Comparison of ENCODE assay signal across 11 cellular contexts in genomic region chr3:169509780-169510179, GRCh38.
DNase-seq lines count a peak whose midpoint lies in the region; ATAC-seq and TF ChIP-seq lines count a peak whose summit lies in the region.
"Had no signal": no experiment of that assay in that cellular context is flagged by ENCODE, and none has a peak within 500 bp of the region (broad histone marks: within the 10 kb centered on the region; RNA-seq: fewer than 3 reads in every experiment).

No MANE protein-coding gene starts in this region.

- H3K36me3 ChIP-seq in PC-3 (ENCODE audit: low read depth, low read length) = no peaks in the 10 kb centered on the region

- peak overlapping the region; percentile 9 for H3K4me3 Mint-ChIP-seq in endothelial cell (ENCODE audit: unreplicated experiment)
- H3K4me3 Mint-ChIP-seq in activated CD8-positive, alpha-beta memory T cell treated with anti-CD3 and anti-CD28 coated beads, Interleukin-2, amount 10 ng/mL, durations not matched to agents 7 days and 5 days = no peak overlapping the region
- H3K4me3 Mint-ChIP-seq: activated naive CD4-positive, alpha-beta T cell treated with anti-CD3 and anti-CD28 coated beads for 36 hours; neural crest cell had no signal

- no peaks in the 10 kb centered on the region for H3K9me3 ChIP-seq in PC-3 (ENCODE audit: low read length)

- peaks cover 2% of the 10 kb centered on the region for H3K27me3 Mint-ChIP-seq in endothelial cell (ENCODE audit: unreplicated experiment)
- H3K27me3 Mint-ChIP-seq in activated CD8-positive, alpha-beta memory T cell treated with anti-CD3 and anti-CD28 coated beads, Interleukin-2, amount 10 ng/mL, durations not matched to agents 7 days and 5 days = no peaks in the 10 kb centered on the region

- CTCF ChIA-PET in PC-3 (lab: Charles Lee) = no interaction called here
- CTCF ChIA-PET in activated CD8-positive, alpha-beta memory T cell treated with anti-CD3 and anti-CD28 coated beads, Interleukin-2, amount 10 ng/mL, durations not matched to agents 7 days and 5 days (lab: Charles Lee) = no interaction called here

- H2AFZ ChIP-seq in PC-3 (ENCODE audit: low read length) = no peak overlapping the region

- no peaks in the 10 kb centered on the region for H3K79me2 ChIP-seq in PC-3 (ENCODE audit: low read length)

- H3K9me3 Mint-ChIP-seq in endothelial cell (ENCODE audit: unreplicated experiment) = no peaks in the 10 kb centered on the region
- H3K9me3 Mint-ChIP-seq in activated CD8-positive, alpha-beta memory T cell treated with anti-CD3 and anti-CD28 coated beads, Interleukin-2, amount 10 ng/mL, durations not matched to agents 7 days and 5 days (ENCODE audit: low read depth) = no peaks in the 10 kb centered on the region
- H3K9me3 Mint-ChIP-seq: activated naive CD4-positive, alpha-beta T cell treated with anti-CD3 and anti-CD28 coated beads for 36 hours had no signal

- BruUV-seq in PC-3 (replicated peaks; lab: Mats Ljungman, UMichigan) = no TSS peak

- no peaks in the 10 kb centered on the region for H3K36me3 Mint-ChIP-seq in endothelial cell (ENCODE audit: low read depth, unreplicated experiment)
- H3K36me3 Mint-ChIP-seq in activated CD8-positive, alpha-beta memory T cell treated with anti-CD3 and anti-CD28 coated beads, Interleukin-2, amount 10 ng/mL, durations not matched to agents 7 days and 5 days = no peaks in the 10 kb centered on the region

- ATAC-seq in GM18511 (IDR thresholded peaks at IDR 0.05; ENCODE audit: unreplicated experiment) = peak; percentile 15
- peak; percentile 24 for ATAC-seq in GM21526 (IDR thresholded peaks at IDR 0.05; ENCODE audit: low FRiP score, unreplicated experiment)
- peak; percentile 32 for ATAC-seq in HG03354 (IDR thresholded peaks at IDR 0.05; ENCODE audit: poor library complexity, severe bottlenecking, unreplicated experiment)
- ATAC-seq in PC-3 = no peak
- ATAC-seq in activated CD8-positive, alpha-beta memory T cell treated with anti-CD3 and anti-CD28 coated beads, Interleukin-2, amount 10 ng/mL, durations not matched to agents 7 days and 5 days = no peak

- H3K27ac Mint-ChIP-seq in endothelial cell (ENCODE audit: unreplicated experiment) = peak overlapping the region; percentile 76
- H3K27ac Mint-ChIP-seq in activated CD8-positive, alpha-beta memory T cell treated with anti-CD3 and anti-CD28 coated beads, Interleukin-2, amount 10 ng/mL, durations not matched to agents 7 days and 5 days = no peak overlapping the region
- H3K27ac Mint-ChIP-seq: activated naive CD4-positive, alpha-beta T cell treated with anti-CD3 and anti-CD28 coated beads for 36 hours had no signal

- DNase-seq in endothelial cell (ENCODE audit: low spot score) = peak; percentile 8
- no peak for DNase-seq in NCI-H526 treated with DMSO at 0.1 percent for 48 hours (lab: John Stamatoyannopoulos, UW)
- no peak for DNase-seq in PC-3
- DNase-seq in globus pallidus (ENCODE audit: low spot score) = no peak
- DNase-seq in activated CD8-positive, alpha-beta memory T cell treated with anti-CD3 and anti-CD28 coated beads, Interleukin-2, amount 10 ng/mL, durations not matched to agents 7 days and 5 days = no peak
- DNase-seq: NCI-H526 had no signal

- no peaks in the 10 kb centered on the region for H3K4me1 ChIP-seq in PC-3 (ENCODE audit: insufficient read depth, low read length)

- no peak overlapping the region for H3K27ac ChIP-seq in PC-3 (ENCODE audit: low read length)

- no peak overlapping the region for H3K9ac ChIP-seq in PC-3 (ENCODE audit: low read length)

- TF ChIP-seq CTCF in endothelial cell (IDR thresholded peaks at IDR 0.05; ENCODE audit: unreplicated experiment) (no peak), PC-3 (conservative IDR thresholded peaks at IDR 0.05; ENCODE audit: low read depth, low read length) (no peak)

- intact Hi-C loops in PC-3 (cut with micrococcal nuclease) = loop anchor here (2.0 to 5.0 kb wide), 5 partner anchors 119 to 377 kb away; no protein-coding TSS in a partner anchor

- no peaks in the 10 kb centered on the region for H3K27me3 ChIP-seq in PC-3 (ENCODE audit: low read length)

- no peak overlapping the region for H3K4me2 ChIP-seq in PC-3 (ENCODE audit: low read length)

- no peak overlapping the region for H3K4me3 ChIP-seq in PC-3 (ENCODE audit: low read length)

- H4K20me1 ChIP-seq in PC-3 (ENCODE audit: low read length) = no peaks in the 10 kb centered on the region

- no peaks in the 10 kb centered on the region for H3K9me2 ChIP-seq in PC-3 (replicated peaks; ENCODE audit: low read length)

- peaks cover 36% of the 10 kb centered on the region for H3K4me1 Mint-ChIP-seq in endothelial cell (ENCODE audit: unreplicated experiment)
- H3K4me1 Mint-ChIP-seq in activated CD8-positive, alpha-beta memory T cell treated with anti-CD3 and anti-CD28 coated beads, Interleukin-2, amount 10 ng/mL, durations not matched to agents 7 days and 5 days = peaks cover 7% of the 10 kb centered on the region

- no peaks in the 10 kb centered on the region for H3F3A ChIP-seq in PC-3 (ENCODE audit: low read length, unreplicated experiment)

- POLR2A ChIA-PET in PC-3 (lab: Charles Lee; ENCODE audit: unreplicated experiment) = no interaction called here

Comparison
In these comparisons a context has a peak if more than half of its experiments do, and no peak if none do; other contexts are left out.
1. ATAC-seq: peak in GM18511 (single experiment), GM21526 (single experiment) and HG03354 (single experiment); none in PC-3 (single experiment) and activated CD8-positive, alpha-beta memory T cell treated with anti-CD3 and anti-CD28 coated beads, Interleukin-2, amount 10 ng/mL, durations not matched to agents 7 days and 5 days (single experiment).